Comparison of ENCODE assay signal across 14 cellular contexts in genomic region chr11:11782532-11783110, GRCh38. TPM values are rescaled to one million over a fixed set of nuclear protein-coding genes. Genes with fewer than 3 reads are reported as not detected.
DNase-seq lines count a peak whose midpoint lies in the region; ATAC-seq and TF ChIP-seq lines count a peak whose summit lies in the region.
"Had no signal": no experiment of that assay in that cellular context is flagged by ENCODE, and none has a peak within 500 bp of the region (broad histone marks: within the 10 kb centered on the region; RNA-seq: fewer than 3 reads in every experiment).

No MANE protein-coding gene starts in this region.

- ATAC-seq in lower lobe of right lung (no peak), GM19035 (IDR thresholded peaks at IDR 0.05; ENCODE audit: unreplicated experiment) (no peak)
- ATAC-seq: Panc1, T-cell had no signal

- H3K9me2 ChIP-seq in hepatocyte (replicated peaks; ENCODE audit: insufficient read depth), result no peaks in the 10 kb centered on the region

- H3K4me3 ChIP-seq in lower lobe of right lung, result no peak overlapping the region
- no peak overlapping the region for H3K4me3 ChIP-seq in hepatocyte
- H3K4me3 ChIP-seq in adrenal gland, result no peak overlapping the region

- H3K9me3 ChIP-seq in lower lobe of right lung (no peaks in the 10 kb centered on the region), hepatocyte (ENCODE audit: low read depth) (no peaks in the 10 kb centered on the region), adrenal gland (replicated peaks in 1 of 3) (no peaks in the 10 kb centered on the region)

- in situ Hi-C loops in G401 (cut with HindIII; ENCODE audit: low sequenced_read_pairs), result no loop called here

- no peaks in the 10 kb centered on the region for H3K36me3 ChIP-seq in lower lobe of right lung
- no peaks in the 10 kb centered on the region for H3K36me3 ChIP-seq in hepatocyte (replicated peaks; ENCODE audit: insufficient read depth, low read depth)
- H3K36me3 ChIP-seq in adrenal gland (replicated peaks in 1 of 2), result no peaks in the 10 kb centered on the region

- DNase-seq in G401 (ENCODE audit: low spot score), result peak; percentile 25
- DNase-seq in NCI-H187 (lab: John Stamatoyannopoulos, UW), result peak; percentile 29 to 63
- DNase-seq in NCI-H748 (lab: John Stamatoyannopoulos, UW; ENCODE audit: unreplicated experiment), result peak; percentile 97
- peak; percentile 51 for DNase-seq in lower lobe of right lung
- no peak for DNase-seq in activated T-cell treated with anti-CD3 and anti-CD28 coated beads, Interleukin-2, amount 50 U/mL, for 48 hours
- DNase-seq in hepatocyte (ENCODE audit: low spot score), result no peak
- DNase-seq in adrenal gland, result no peak
- DNase-seq: activated effector memory CD4-positive, alpha-beta T cell treated with anti-CD3 and anti-CD28 coated beads, Interleukin-2, amount 50 U/mL, for 16 hours; NCI-H446 treated with DMSO at 0.1 percent for 48 hours; retina; T-cell had no signal

- H4K20me1 ChIP-seq in hepatocyte (ENCODE audit: insufficient read depth, poor library complexity, severe bottlenecking), result no peaks in the 10 kb centered on the region

- 85% methylated on average over 3 of the region's 3 CpGs for WGBS in hepatocyte (ENCODE audit: low lambda C conversion rate, missing lambda C conversion rate)
- 73 to 88% (median 83%) methylated on average over 3 of the region's 3 CpGs for WGBS in adrenal gland, 4 donors

- H3K27ac ChIP-seq in lower lobe of right lung (no peak overlapping the region), hepatocyte (no peak overlapping the region), adrenal gland (no peak overlapping the region)
- H3K27ac ChIP-seq: KMS-11 had no signal

- no peaks in the 10 kb centered on the region for H3K79me2 ChIP-seq in hepatocyte

- TF ChIP-seq CTCF in lower lobe of right lung (IDR thresholded peaks at IDR 0.05) (no peak), hepatocyte (IDR thresholded peaks at IDR 0.05; ENCODE audit: poor library complexity) (no peak), adrenal gland (IDR thresholded peaks at IDR 0.05) (no peak)

- H3K4me1 ChIP-seq in lower lobe of right lung (no peaks in the 10 kb centered on the region), hepatocyte (ENCODE audit: insufficient read depth) (no peaks in the 10 kb centered on the region), adrenal gland (replicated peaks in 1 of 2) (no peaks in the 10 kb centered on the region)

- H3K4me2 ChIP-seq in hepatocyte, result no peak overlapping the region
- H3K4me2 ChIP-seq: KMS-11 had no signal

- H2AFZ ChIP-seq in hepatocyte, result no peak overlapping the region

- peaks cover 4% of the 10 kb centered on the region for H3K27me3 ChIP-seq in lower lobe of right lung (ENCODE audit: low read depth)
- H3K27me3 ChIP-seq in hepatocyte, result no peaks in the 10 kb centered on the region
- H3K27me3 ChIP-seq in adrenal gland, result no peaks in the 10 kb centered on the region

- TF ChIP-seq POLR2A in adrenal gland (IDR thresholded peaks at IDR 0.05), result no peak

- intact Hi-C loops in lower lobe of right lung (cut with DNase I), result no loop called here
- intact Hi-C loops in adrenal gland (cut with DNase I), result loop anchor here (10.0 kb wide), 2 partner anchors 262 to 398 kb away; no protein-coding TSS in a partner anchor

RNA-seq across cellular contexts. Expression of gene USP47, which starts 59.2 kb away (rescaled TPM):
- total RNA-seq in G401 (2014; rRNA removed; shearing (Covaris generic)), result 10.5 and 16.4 TPM in 2 replicates
- total RNA-seq in lower lobe of right lung (45.2 TPM), hepatocyte (76.9 and 81.6 TPM in 2 replicates), adrenal gland (10 to 100 TPM; 37.3 to 54.6 (median 43.0) TPM)
- polyA plus RNA-seq in hepatocyte (34.0 and 37.8 TPM in 2 replicates), adrenal gland (10 to 100 TPM; 36.9 to 56.5 (median 39.4) TPM)

Comparison
In these comparisons a context has a peak if more than half of its experiments do, and no peak if none do; other contexts are left out.
1. DNase-seq: peak in G401 (single experiment), NCI-H187 (2 of 2), NCI-H748 (single experiment) and lower lobe of right lung (single experiment); none in activated T-cell treated with anti-CD3 and anti-CD28 coated beads, Interleukin-2, amount 50 U/mL, for 48 hours (0 of 2), hepatocyte (single experiment) and adrenal gland (0 of 7).